Comparison of ENCODE assay signal across 1 cellular context in genomic region chr12:122974892-122975789, GRCh38.
TF ChIP-seq lines count a peak whose summit lies in the region.

OGFOD2 (plus strand) TSS chr12:122975244; CDS start chr12:122975252, 8 bp downstream.

TF ChIP-seq in HepG2, 621 proteins besides CTCF, POLR2A, EP300 and RAD21 (continued from another document and continues in another):
- TF ChIP-seq ELK4 (CRISPR knock-in tag; IDR thresholded peaks at IDR 0.05; ENCODE audit: borderline replicate concordance) (no peak), NFATC3 (CRISPR knock-in tag; IDR thresholded peaks at IDR 0.05) (no peak), MTA3 (CRISPR knock-in tag; IDR thresholded peaks at IDR 0.05) (no peak), THAP11 (CRISPR knock-in tag; IDR thresholded peaks at IDR 0.05) (no peak), ELF1 (CRISPR knock-in tag; IDR thresholded peaks at IDR 0.05) (peak; percentile 54), THRA (CRISPR knock-in tag; IDR thresholded peaks at IDR 0.05; ENCODE audit: borderline replicate concordance) (peak; percentile 20; the same call in 1 of the 2 replicates), SSRP1 (CRISPR knock-in tag; IDR thresholded peaks at IDR 0.05) (no peak), ZNF776 (CRISPR knock-in tag; IDR thresholded peaks at IDR 0.05) (peak; percentile 69), NR3C1 (CRISPR knock-in tag; IDR thresholded peaks at IDR 0.05) (no peak), HCFC1 (IDR thresholded peaks at IDR 0.05; ENCODE audit: low read depth, low read length) (peak; percentile 36), FOSL2 (CRISPR knock-in tag; IDR thresholded peaks at IDR 0.05) (no peak), ZNF501 (CRISPR knock-in tag; IDR thresholded peaks at IDR 0.05) (peak; percentile 85), BCL6 (CRISPR knock-in tag; IDR thresholded peaks at IDR 0.05) (0 out of 2 replicates have a peak, but pooled peaks have one; percentile 3), ZNF382 (CRISPR knock-in tag; IDR thresholded peaks at IDR 0.05; ENCODE audit: borderline replicate concordance) (no peak), CBX1 (IDR thresholded peaks at IDR 0.05; ENCODE audit: low read depth) (peak; percentile 56), ZSCAN30 (CRISPR knock-in tag; IDR thresholded peaks at IDR 0.05) (no peak), ARID2 (CRISPR knock-in tag; IDR thresholded peaks at IDR 0.05; ENCODE audit: borderline replicate concordance) (0 out of 2 replicates have a peak, but pooled peaks have one; percentile 19), SOX13 (IDR thresholded peaks at IDR 0.05) (no peak), SOX13 (CRISPR knock-in tag; conservative IDR thresholded peaks at IDR 0.05 in 1 of 2, IDR thresholded peaks at IDR 0.05 in 1 of 2) (peak in 1 of 2 experiments; percentile 4; a peak in 1 of 4 replicates), KAT8 (CRISPR knock-in tag; IDR thresholded peaks at IDR 0.05) (0 out of 2 replicates have a peak, but pooled peaks have one; percentile 41), ZNF513 (CRISPR knock-in tag; conservative IDR thresholded peaks at IDR 0.05) (no peak), ZNF616 (CRISPR knock-in tag; IDR thresholded peaks at IDR 0.05; ENCODE audit: low read depth) (0 out of 2 replicates have a peak, but pooled peaks have one; percentile 23), ZNF441 (CRISPR knock-in tag; IDR thresholded peaks at IDR 0.05; ENCODE audit: borderline replicate concordance) (peak; percentile 60), CREBL2 (CRISPR knock-in tag; IDR thresholded peaks at IDR 0.05; ENCODE audit: borderline replicate concordance) (no peak), PHB2 (IDR thresholded peaks at IDR 0.05; ENCODE audit: partially characterized antibody) (no peak), ZNF839 (CRISPR knock-in tag; IDR thresholded peaks at IDR 0.05; ENCODE audit: borderline replicate concordance) (no peak), TAF15 (IDR thresholded peaks at IDR 0.05; ENCODE audit: low read depth, low read length, poor library complexity, severe bottlenecking) (peak; percentile 66), TBX3 (IDR thresholded peaks at IDR 0.05; ENCODE audit: borderline replicate concordance) (no peak), NONO (IDR thresholded peaks at IDR 0.05) (no peak), NONO (CRISPR knock-in tag; conservative IDR thresholded peaks at IDR 0.05) (peak; percentile 74; the same call in 1 of the 2 replicates), GMEB2 (CRISPR knock-in tag; IDR thresholded peaks at IDR 0.05; ENCODE audit: low read depth) (no peak), TRIM24 (CRISPR knock-in tag; IDR thresholded peaks at IDR 0.05) (no peak), ISL2 (CRISPR knock-in tag; IDR thresholded peaks at IDR 0.05) (no peak; the same call in 1 of the 2 replicates), SAFB2 (CRISPR knock-in tag; IDR thresholded peaks at IDR 0.05; ENCODE audit: borderline replicate concordance, low read depth) (no peak), E2F5 (CRISPR knock-in tag; conservative IDR thresholded peaks at IDR 0.05) (no peak), KDM1A (CRISPR knock-in tag; IDR thresholded peaks at IDR 0.05) (no peak), ZNF773 (CRISPR knock-in tag; IDR thresholded peaks at IDR 0.05; ENCODE audit: borderline replicate concordance) (no peak), SYNCRIP (IDR thresholded peaks at IDR 0.05; ENCODE audit: insufficient read depth, low read depth, low read length) (no peak), ZNF367 (CRISPR knock-in tag; IDR thresholded peaks at IDR 0.05; ENCODE audit: borderline replicate concordance) (no peak), ZBTB1 (CRISPR knock-in tag; IDR thresholded peaks at IDR 0.05; ENCODE audit: borderline replicate concordance) (no peak), DPF2 (CRISPR knock-in tag; IDR thresholded peaks at IDR 0.05; ENCODE audit: borderline replicate concordance, low read depth) (no peak), NCOA1 (CRISPR knock-in tag; IDR thresholded peaks at IDR 0.05) (no peak), ZBTB4 (CRISPR knock-in tag; IDR thresholded peaks at IDR 0.05; ENCODE audit: borderline replicate concordance) (0 out of 2 replicates have a peak, but pooled peaks have one; percentile 60), GFI1 (CRISPR knock-in tag; IDR thresholded peaks at IDR 0.05; ENCODE audit: borderline replicate concordance) (peak; percentile 38; the same call in 1 of the 2 replicates), CREB3 (CRISPR knock-in tag; IDR thresholded peaks at IDR 0.05) (no peak), ZMYM2 (CRISPR knock-in tag; IDR thresholded peaks at IDR 0.05) (no peak), ZNF3 (CRISPR knock-in tag; IDR thresholded peaks at IDR 0.05) (no peak), ZBTB26 (CRISPR knock-in tag; IDR thresholded peaks at IDR 0.05; ENCODE audit: borderline replicate concordance) (no peak), SALL1 (CRISPR knock-in tag; IDR thresholded peaks at IDR 0.05) (no peak), ZNF34 (CRISPR knock-in tag; IDR thresholded peaks at IDR 0.05; ENCODE audit: borderline replicate concordance) (no peak), ZNF572 (CRISPR knock-in tag; IDR thresholded peaks at IDR 0.05) (0 out of 2 replicates have a peak, but pooled peaks have one; percentile 13), MTF1 (CRISPR knock-in tag; IDR thresholded peaks at IDR 0.05) (no peak), MAF1 (CRISPR knock-in tag; IDR thresholded peaks at IDR 0.05; ENCODE audit: borderline replicate concordance) (0 out of 2 replicates have a peak, but pooled peaks have one; percentile 29), ZNF337 (CRISPR knock-in tag; IDR thresholded peaks at IDR 0.05; ENCODE audit: borderline replicate concordance, low read depth) (no peak; the same call in 1 of the 2 replicates), AFF4 (CRISPR knock-in tag; IDR thresholded peaks at IDR 0.05) (no peak), TCF7L2 (IDR thresholded peaks at IDR 0.05; ENCODE audit: low read depth, low read length) (no peak), JDP2 (CRISPR knock-in tag; IDR thresholded peaks at IDR 0.05; ENCODE audit: borderline replicate concordance) (no peak)
